Comparison of ENCODE assay signal across 24 cellular contexts in genomic region chr12:126202138-126202537, GRCh38.
"Had no signal": no experiment of that assay in that cellular context is flagged by ENCODE, and none has a peak within 500 bp of the region (broad histone marks: within the 10 kb centered on the region; RNA-seq: fewer than 3 reads in every experiment).

No MANE protein-coding gene starts in this region.

- ATAC-seq: activated CD8-positive, alpha-beta T cell treated with anti-CD3 and anti-CD28 coated beads for 36 hours; activated T-helper 17 cell treated with anti-CD3 and anti-CD28 coated beads, Interleukin-2, amount 50 U/mL, for 72 hours; effector memory CD8-positive, alpha-beta T cell; foreskin keratinocyte; left colon; stimulated activated naive CD8-positive, alpha-beta T cell treated with anti-CD3 and anti-CD28 coated beads, Interleukin-15, Interleukin-2, amounts not matched to agents 100 U/mL and 50 U/mL, for 24 hours had no signal

- H2AFZ ChIP-seq: hepatocyte had no signal

- H3K4me1 Mint-ChIP-seq: activated CD4-positive, alpha-beta T cell treated with anti-CD3 and anti-CD28 coated beads, Interleukin-2, amount 10 ng/mL, durations not matched to agents 24 days and 14 days; activated naive CD8-positive, alpha-beta T cell treated with anti-CD3 and anti-CD28 coated beads, Interleukin-2, amount 10 ng/mL, durations not matched to agents 7 days and 5 days; activated T-helper 17 cell treated with anti-CD3 and anti-CD28 coated beads, Interleukin-2, amount 50 U/mL, for 72 hours; mesothelial cell of epicardium; neural crest cell had no signal

- H3K4me2 ChIP-seq: hepatocyte had no signal

- H3K9me3 Mint-ChIP-seq: activated CD4-positive, alpha-beta T cell treated with anti-CD3 and anti-CD28 coated beads, Interleukin-2, amount 10 ng/mL, durations not matched to agents 24 days and 14 days; activated CD8-positive, alpha-beta T cell treated with anti-CD3 and anti-CD28 coated beads for 36 hours; neural crest cell had no signal

- H3K27me3 ChIP-seq: foreskin keratinocyte, hepatocyte, vagina had no signal

- H3K4me3 Mint-ChIP-seq: activated CD4-positive, alpha-beta T cell treated with anti-CD3 and anti-CD28 coated beads, Interleukin-2, amount 10 ng/mL, durations not matched to agents 24 days and 14 days; activated CD8-positive, alpha-beta T cell treated with anti-CD3 and anti-CD28 coated beads for 36 hours; activated naive CD8-positive, alpha-beta T cell treated with anti-CD3 and anti-CD28 coated beads, Interleukin-2, amount 10 ng/mL, durations not matched to agents 7 days and 5 days; activated T-helper 17 cell treated with anti-CD3 and anti-CD28 coated beads, Interleukin-2, amount 50 U/mL, for 72 hours; effector memory CD8-positive, alpha-beta T cell; mesothelial cell of epicardium; neural crest cell had no signal

- H3K27ac Mint-ChIP-seq: activated CD4-positive, alpha-beta T cell treated with anti-CD3 and anti-CD28 coated beads, Interleukin-2, amount 10 ng/mL, durations not matched to agents 24 days and 14 days; activated CD8-positive, alpha-beta T cell treated with anti-CD3 and anti-CD28 coated beads for 36 hours; activated naive CD8-positive, alpha-beta T cell treated with anti-CD3 and anti-CD28 coated beads, Interleukin-2, amount 10 ng/mL, durations not matched to agents 7 days and 5 days; activated T-helper 17 cell treated with anti-CD3 and anti-CD28 coated beads, Interleukin-2, amount 50 U/mL, for 72 hours; effector memory CD8-positive, alpha-beta T cell; mesothelial cell of epicardium had no signal

- H3K36me3 Mint-ChIP-seq: activated naive CD8-positive, alpha-beta T cell treated with anti-CD3 and anti-CD28 coated beads, Interleukin-2, amount 10 ng/mL, durations not matched to agents 7 days and 5 days; mesothelial cell of epicardium had no signal

- H3K27me3 Mint-ChIP-seq: activated CD4-positive, alpha-beta T cell treated with anti-CD3 and anti-CD28 coated beads, Interleukin-2, amount 10 ng/mL, durations not matched to agents 24 days and 14 days; activated CD8-positive, alpha-beta T cell treated with anti-CD3 and anti-CD28 coated beads for 36 hours; activated naive CD8-positive, alpha-beta T cell treated with anti-CD3 and anti-CD28 coated beads, Interleukin-2, amount 10 ng/mL, durations not matched to agents 7 days and 5 days; effector memory CD8-positive, alpha-beta T cell had no signal

- H3K4me1 ChIP-seq: foreskin keratinocyte, lower lobe of right lung, vagina had no signal

- H3K4me3 ChIP-seq: hepatocyte, lower lobe of right lung, vagina had no signal

- H3K36me3 ChIP-seq: lower lobe of right lung, vagina had no signal

- H3K27ac ChIP-seq: foreskin keratinocyte, hepatocyte, lower lobe of right lung, vagina had no signal

- DNase-seq: activated CD4-positive, alpha-beta T cell treated with anti-CD3 and anti-CD28 coated beads, Interleukin-2, amount 10 ng/mL, durations not matched to agents 24 days and 14 days; activated CD4-positive, CD25-positive, alpha-beta regulatory T cell; activated CD8-positive, alpha-beta T cell treated with anti-CD3 and anti-CD28 coated beads for 36 hours; activated naive CD4-positive, alpha-beta T cell treated with Interleukin-2 at 50 U/mL for 16 hours; activated naive CD8-positive, alpha-beta T cell treated with anti-CD3 and anti-CD28 coated beads, Interleukin-2, amount 10 ng/mL, durations not matched to agents 7 days and 5 days; activated T-cell treated with anti-CD3 and anti-CD28 coated beads, Interleukin-2, amount 50 U/mL, for 1 hour; amygdala; caudate nucleus; effector memory CD8-positive, alpha-beta T cell; foreskin keratinocyte; islet precursor cell; left colon; lower lobe of right lung; retina; stimulated activated CD4-positive, alpha-beta T cell treated with anti-CD3 and anti-CD28 coated beads, Interleukin-12 subunit alpha, Interleukin-12 subunit beta, amount 100 ng/mL, for 4 hours; stimulated activated CD4-positive, alpha-beta T cell treated with anti-CD3 and anti-CD28 coated beads, Interleukin-1b, Interleukin-23, amount 100 ng/mL, for 48 hours; stimulated activated CD8-positive, alpha-beta memory T cell treated with anti-CD3 and anti-CD28 coated beads, Interleukin-4, amount 100 ng/mL, for 48 hours; stimulated activated naive CD8-positive, alpha-beta T cell treated with anti-CD3 and anti-CD28 coated beads, Interleukin-15, Interleukin-2, amounts not matched to agents 100 U/mL and 50 U/mL, for 24 hours; trophoblast cell had no signal

- H3K9me3 ChIP-seq: lower lobe of right lung, vagina had no signal

- H3K79me2 ChIP-seq: hepatocyte had no signal
